Comparison of ENCODE assay signal across 7 cellular contexts in the genomic region with DNA sequence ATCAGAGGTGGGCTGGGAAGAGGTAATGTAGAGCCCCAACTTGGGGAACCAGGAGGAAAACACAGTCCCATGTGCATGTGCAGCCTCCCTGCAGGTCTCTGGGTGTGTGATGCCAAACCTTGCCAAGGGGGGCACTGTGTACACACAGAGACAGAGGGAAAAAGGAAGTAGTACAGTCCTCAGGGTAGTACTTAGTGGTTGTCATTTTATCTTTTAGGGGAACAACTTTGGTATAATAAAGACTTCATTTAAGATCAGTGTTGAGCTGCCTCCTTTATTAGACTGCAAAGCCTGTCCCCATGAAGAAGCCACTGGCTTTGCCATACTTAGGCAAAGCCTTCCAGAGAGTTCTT.
DNase-seq lines count a peak whose midpoint lies in the region; TF ChIP-seq lines count a peak whose summit lies in the region.

No MANE protein-coding gene starts in this region.

- DNase-seq in MV-4-11 (lab: John Stamatoyannopoulos, UW), result peak; percentile 56
- peak; percentile 30 for DNase-seq in nephron progenitor cell
- no peak for DNase-seq in RKO (ENCODE audit: low spot score)
- DNase-seq in C1 segment of cervical spinal cord (lab: John Stamatoyannopoulos, UW), result no peak
- DNase-seq in GDM1 (lab: John Stamatoyannopoulos, UW), result no peak

- H3K27me3 Mint-ChIP-seq in brain (peaks cover 3% of the 10 kb centered on the region), nephron progenitor cell (ENCODE audit: low read depth, poor library complexity) (peaks cover 26% of the 10 kb centered on the region)

- peaks cover 14% of the 10 kb centered on the region for H3K4me1 Mint-ChIP-seq in brain
- peaks cover 18% of the 10 kb centered on the region for H3K4me1 Mint-ChIP-seq in nephron progenitor cell

- H3K36me3 Mint-ChIP-seq in brain (no peaks in the 10 kb centered on the region), nephron progenitor cell (ENCODE audit: low read depth) (no peaks in the 10 kb centered on the region)

- peak overlapping the region in 1 of 5 experiments; percentile 72 for H3K27ac Mint-ChIP-seq in brain
- no peak overlapping the region for H3K27ac Mint-ChIP-seq in nephron progenitor cell

- peak; percentile 64 for TF ChIP-seq CTCF in GM12873 (IDR thresholded peaks at IDR 0.05; ENCODE audit: insufficient read depth, low read depth, low read length, missing control alignments)
- TF ChIP-seq CTCF in brain (conservative IDR thresholded peaks at IDR 0.05), result peak; percentile 44 to 64
- TF ChIP-seq CTCF in nephron progenitor cell (IDR thresholded peaks at IDR 0.05), result peak; percentile 39

- H3K4me3 Mint-ChIP-seq in brain, result no peak overlapping the region
- no peak overlapping the region for H3K4me3 Mint-ChIP-seq in nephron progenitor cell

- no peaks in the 10 kb centered on the region for H3K9me3 Mint-ChIP-seq in brain
- H3K9me3 Mint-ChIP-seq in nephron progenitor cell, result no peaks in the 10 kb centered on the region

Comparison
In these comparisons a context has a peak if more than half of its experiments do, and no peak if none do; other contexts are left out.
1. DNase-seq: peak in MV-4-11 (single experiment) and nephron progenitor cell (single experiment); none in RKO (single experiment), C1 segment of cervical spinal cord (0 of 14) and GDM1 (single experiment).
2. Peak in every context shown above with its lines, with median percentiles within 50 percentile points of each other: CTCF ChIP-seq.